ENCODE assay signal across 29 cellular contexts in the genomic region with DNA sequence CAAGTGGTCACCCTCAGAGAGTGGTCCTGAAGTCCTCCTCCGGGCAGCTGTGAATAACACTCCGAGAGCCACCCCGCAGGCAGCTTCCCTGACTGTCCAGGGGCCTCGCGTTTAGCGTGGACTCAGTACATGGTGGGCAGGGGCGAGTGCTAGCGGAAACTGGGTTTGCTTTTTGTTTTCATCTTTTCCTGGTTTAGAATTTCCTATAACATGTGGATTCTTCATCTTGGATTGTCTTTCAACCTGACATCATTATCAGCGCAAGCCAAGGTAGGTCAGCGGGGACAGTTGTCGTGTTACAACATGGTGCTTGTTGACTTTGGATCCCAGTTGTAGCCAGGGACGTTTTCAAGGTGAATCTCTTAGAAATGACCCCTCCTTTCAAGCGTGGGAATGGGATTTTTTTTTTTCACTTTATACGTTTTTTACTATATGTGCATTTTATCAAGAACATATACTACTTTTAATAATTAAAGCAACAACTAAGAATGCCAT. TPM values are rescaled to one million over a fixed set of nuclear protein-coding genes. Genes with fewer than 3 reads are reported as not detected.
DNase-seq lines count a peak whose midpoint lies in the region; ATAC-seq, FAIRE-seq and TF ChIP-seq lines count a peak whose summit lies in the region.
"Had no signal": no experiment of that assay in that cellular context is flagged by ENCODE, and none has a peak within 500 bp of the region (broad histone marks: within the 10 kb centered on the region; RNA-seq: fewer than 3 reads in every experiment).

No MANE protein-coding gene starts in this region.

- no peak overlapping the region for H3K4me3 Mint-ChIP-seq in HFFc6
- no peak overlapping the region for H3K4me3 Mint-ChIP-seq in activated CD4-positive, alpha-beta T cell treated with anti-CD3 and anti-CD28 coated beads, Interleukin-2, amount 10 ng/mL, durations not matched to agents 7 days and 5 days
- H3K4me3 Mint-ChIP-seq: activated naive CD4-positive, alpha-beta T cell treated with anti-CD3 and anti-CD28 coated beads, Interleukin-2, amount 10 ng/mL, durations not matched to agents 7 days and 5 days; activated T-cell treated with anti-CD3 and anti-CD28 coated beads, Interleukin-2, amount 50 U/mL, for 4 hours; endodermal cell had no signal

- TF ChIP-seq EP300 in A549 (IDR thresholded peaks at IDR 0.05) (no peak), GM12878 (IDR thresholded peaks at IDR 0.05; ENCODE audit: borderline replicate concordance in 1 of 2, control insufficient read depth in 1 of 2, low read depth in 2 of 2, low read length in 2 of 2) (no peak)

- H2BK15ac ChIP-seq in mesenchymal stem cell (ENCODE audit: low read depth, poor library complexity, severe bottlenecking): no peak overlapping the region

- no peaks in the 10 kb centered on the region; the same call in 1 of the 2 replicates for H3K27me3 Mint-ChIP-seq in HFFc6 (ENCODE audit: insufficient read depth)
- no peaks in the 10 kb centered on the region for H3K27me3 Mint-ChIP-seq in activated CD4-positive, alpha-beta T cell treated with anti-CD3 and anti-CD28 coated beads, Interleukin-2, amount 10 ng/mL, durations not matched to agents 7 days and 5 days
- H3K27me3 Mint-ChIP-seq: activated naive CD4-positive, alpha-beta T cell treated with anti-CD3 and anti-CD28 coated beads, Interleukin-2, amount 10 ng/mL, durations not matched to agents 7 days and 5 days; progenitor cell of endocrine pancreas had no signal

- no peak overlapping the region for H3K4ac ChIP-seq in mesenchymal stem cell (ENCODE audit: low read depth in 1 of 2, low read length in 2 of 2)

- H3K9me3 Mint-ChIP-seq in HFFc6: no peaks in the 10 kb centered on the region
- no peaks in the 10 kb centered on the region for H3K9me3 Mint-ChIP-seq in activated CD4-positive, alpha-beta T cell treated with anti-CD3 and anti-CD28 coated beads, Interleukin-2, amount 10 ng/mL, durations not matched to agents 7 days and 5 days
- H3K9me3 Mint-ChIP-seq in activated naive CD4-positive, alpha-beta T cell treated with anti-CD3 and anti-CD28 coated beads, Interleukin-2, amount 50 U/mL, for 72 hours: no peaks in the 10 kb centered on the region
- H3K9me3 Mint-ChIP-seq: activated naive CD4-positive, alpha-beta T cell treated with anti-CD3 and anti-CD28 coated beads, Interleukin-2, amount 10 ng/mL, durations not matched to agents 7 days and 5 days; activated T-cell treated with anti-CD3 and anti-CD28 coated beads, Interleukin-2, amount 50 U/mL, for 4 hours; endodermal cell had no signal

- no peak overlapping the region for H2BK12ac ChIP-seq in mesenchymal stem cell (ENCODE audit: low read length in 2 of 2)

- H3K27me3 ChIP-seq in GM12878 (replicated peaks in 1 of 2; ENCODE audit: control insufficient read depth in 2 of 2, insufficient read depth in 2 of 2, low read length in 1 of 2): no peaks in the 10 kb centered on the region
- H3K27me3 ChIP-seq in mesenchymal stem cell (ENCODE audit: control insufficient read depth in 1 of 2, insufficient read depth in 1 of 2, low read length in 2 of 2): no peaks in the 10 kb centered on the region
- H3K27me3 ChIP-seq: BE2C, vagina had no signal

- no peaks in the 10 kb centered on the region for H3K9me3 ChIP-seq in A549
- no peaks in the 10 kb centered on the region for H3K9me3 ChIP-seq in GM12878 (replicated peaks; ENCODE audit: control insufficient read depth, insufficient read depth, low read length)
- no peaks in the 10 kb centered on the region for H3K9me3 ChIP-seq in mesenchymal stem cell (ENCODE audit: control insufficient read depth, low read length)
- H3K9me3 ChIP-seq: BE2C, Caco-2, vagina had no signal

- H2BK5ac ChIP-seq in mesenchymal stem cell (ENCODE audit: low read depth, low read length, poor library complexity, severe bottlenecking): no peak overlapping the region

- H3K4me1 ChIP-seq in A549 (peaks cover 22% of the 10 kb centered on the region), GM12878 (ENCODE audit: control insufficient read depth, insufficient read depth, low read length) (peaks cover 16% of the 10 kb centered on the region), mesenchymal stem cell (ENCODE audit: control insufficient read depth, insufficient read depth, low read depth, low read length) (peaks cover 20% of the 10 kb centered on the region)
- H3K4me1 ChIP-seq: BE2C, Caco-2, vagina had no signal

- H3K27ac Mint-ChIP-seq in HFFc6: peak overlapping the region; percentile 8; the same call in 1 of the 2 replicates
- no peak overlapping the region for H3K27ac Mint-ChIP-seq in activated CD4-positive, alpha-beta T cell treated with anti-CD3 and anti-CD28 coated beads, Interleukin-2, amount 10 ng/mL, durations not matched to agents 7 days and 5 days
- no peak overlapping the region for H3K27ac Mint-ChIP-seq in activated naive CD4-positive, alpha-beta T cell treated with anti-CD3 and anti-CD28 coated beads, Interleukin-2, amount 50 U/mL, for 72 hours
- H3K27ac Mint-ChIP-seq: activated naive CD4-positive, alpha-beta T cell treated with anti-CD3 and anti-CD28 coated beads, Interleukin-2, amount 10 ng/mL, durations not matched to agents 7 days and 5 days; endodermal cell; progenitor cell of endocrine pancreas had no signal

- H3K27ac ChIP-seq in A549 (0 out of 6 replicates have a peak overlapping the region, but pooled peaks of 1 of the 2 experiments have one; percentile 16), GM12878 (ENCODE audit: control insufficient read depth, insufficient read depth) (peak overlapping the region; percentile 48), mesenchymal stem cell (ENCODE audit: low read length, poor library complexity, severe bottlenecking) (peak overlapping the region; percentile 9)
- H3K27ac ChIP-seq: vagina had no signal

- peaks cover 18% of the 10 kb centered on the region for H3K79me1 ChIP-seq in mesenchymal stem cell (replicated peaks; ENCODE audit: low read length, poor library complexity, severe bottlenecking)

- intact Hi-C loops in GM12878 (cut with micrococcal nuclease; ENCODE audit: unreplicated experiment): no loop called here

- SMC1A ChIA-PET in GM12878 (lab: Charles Lee; ENCODE audit: uncharacterized antibody, unreplicated experiment): interaction anchor here (0.8 to 2.2 kb wide), 4 partner anchors 8 to 71 kb away, joined by 3 to 6 read pairs (median 4); partner anchors contain the start of gene RIOK3

- no peak overlapping the region for H3K18ac ChIP-seq in mesenchymal stem cell (ENCODE audit: low read depth in 1 of 2, low read length in 2 of 2)

- H3K4me3 ChIP-seq in A549: no peak overlapping the region
- H3K4me3 ChIP-seq in GM12878: no peak overlapping the region
- H3K4me3 ChIP-seq in mesenchymal stem cell (ENCODE audit: insufficient read depth in 1 of 2, low read depth in 1 of 2, low read length in 2 of 2): no peak overlapping the region
- no peak overlapping the region for H3K4me3 ChIP-seq in foreskin fibroblast (ENCODE audit: low read depth in 1 of 2, low read length in 2 of 2)
- H3K4me3 ChIP-seq: vagina had no signal

- CTCF ChIA-PET in A549 (lab: Yijun Ruan, JAX): interaction anchor here (0.9 to 1.3 kb wide), 4 partner anchors 9 to 179 kb away, joined by 3 read pairs; no protein-coding TSS in a partner anchor
- CTCF ChIA-PET in GM12878 (lab: Yijun Ruan, JAX): interaction anchor here (0.7 to 1.1 kb wide), 2 partner anchors 28 to 179 kb away, joined by 4 to 5 read pairs; no protein-coding TSS in a partner anchor
- CTCF ChIA-PET in activated CD4-positive, alpha-beta T cell treated with anti-CD3 and anti-CD28 coated beads, Interleukin-2, amount 10 ng/mL, durations not matched to agents 7 days and 5 days (lab: Charles Lee): interaction anchor here (0.7 kb wide), 1 partner anchor 9 kb away, joined by 3 read pairs; no protein-coding TSS in a partner anchor

- 90% methylated on average over 14 of the region's 14 CpGs for WGBS in A549 (ENCODE audit: missing lambda C conversion rate)
- WGBS in GM12878 (ENCODE audit: insufficient coverage, insufficient replicate concordance, low lambda C conversion rate, missing lambda C conversion rate): 98% methylated on average over 14 of the region's 14 CpGs
- 95% methylated on average over 12 of the region's 14 CpGs for WGBS in mesenchymal stem cell

- POLR2A ChIA-PET in A549 (lab: Yijun Ruan, JAX) (no interaction called here), GM12878 (lab: Charles Lee) (no interaction called here)
- POLR2A ChIA-PET in activated CD4-positive, alpha-beta T cell treated with anti-CD3 and anti-CD28 coated beads, Interleukin-2, amount 10 ng/mL, durations not matched to agents 7 days and 5 days (lab: Charles Lee): no interaction called here

- H3K79me2 ChIP-seq in GM12878 (ENCODE audit: control insufficient read depth, insufficient read depth, low read length): no peaks in the 10 kb centered on the region

- no TSS peak for BruUV-seq in GM12878 (replicated peaks; lab: Mats Ljungman, UMichigan)

- H2AK5ac ChIP-seq in mesenchymal stem cell (ENCODE audit: low read length, severe bottlenecking): no peak overlapping the region

- H2AFZ ChIP-seq in GM12878 (ENCODE audit: control insufficient read depth, low read depth, low read length) (no peak overlapping the region), mesenchymal stem cell (ENCODE audit: low read depth, low read length) (no peak overlapping the region)

- in situ Hi-C loops in GM12878 (cut with MboI): no loop called here

- no peak overlapping the region for H4K91ac ChIP-seq in mesenchymal stem cell (ENCODE audit: low read length)

- peak; percentile 16 to 37; a peak in 3 of 6 replicates for ATAC-seq in A549
- ATAC-seq in GM12878: no peak; the same call in 2 of the 3 replicates
- no peak for ATAC-seq in activated naive CD4-positive, alpha-beta T cell treated with anti-CD3 and anti-CD28 coated beads, Interleukin-2, amount 50 U/mL, for 72 hours
- ATAC-seq: activated T-cell treated with anti-CD3 and anti-CD28 coated beads, Interleukin-2, amount 50 U/mL, for 4 hours; Right ventricle myocardium inferior; sciatic nerve; SK-N-SH treated with all-trans-retinoic acid at 6 μM for 48 hours had no signal

- H3K4me1 Mint-ChIP-seq in HFFc6 (ENCODE audit: low read depth): peaks cover 56% of the 10 kb centered on the region
- H3K4me1 Mint-ChIP-seq in activated CD4-positive, alpha-beta T cell treated with anti-CD3 and anti-CD28 coated beads, Interleukin-2, amount 10 ng/mL, durations not matched to agents 7 days and 5 days: peaks cover 4% of the 10 kb centered on the region
- H3K4me1 Mint-ChIP-seq: endodermal cell had no signal

- FAIRE-seq in A549 (lab: Jason Lieb, UNC): no peak
- FAIRE-seq in GM12878 (lab: Jason Lieb, UNC): no peak
- FAIRE-seq: frontal cortex, GM19239 had no signal

- no peak overlapping the region for H4K8ac ChIP-seq in mesenchymal stem cell (ENCODE audit: low read length)

- RAD21 ChIA-PET in GM12878 (lab: Charles Lee; ENCODE audit: unreplicated experiment): no interaction called here

- DNase-seq in A549 (ENCODE audit: low read depth in 1 of 2, low spot score in 1 of 2) (no peak), HFFc6 (no peak), GM12878 (ENCODE audit: low read depth, low spot score) (no peak), mesenchymal stem cell (no peak), HUDEP-2 (lab: John Stamatoyannopoulos, UW; ENCODE audit: unreplicated experiment in 76 of 76) (no peak), foreskin fibroblast (no peak)
- no peak for DNase-seq in activated CD4-positive, alpha-beta T cell treated with anti-CD3 and anti-CD28 coated beads, Interleukin-2, amount 10 ng/mL, durations not matched to agents 7 days and 5 days
- DNase-seq in activated naive CD4-positive, alpha-beta T cell treated with anti-CD3 and anti-CD28 coated beads, Interleukin-2, amount 50 U/mL, for 72 hours (ENCODE audit: low spot score in 2 of 2): no peak
- DNase-seq: ACHN; activated CD4-positive, alpha-beta T cell treated with anti-CD3 and anti-CD28 coated beads for 4 hours; activated naive CD4-positive, alpha-beta T cell treated with anti-CD3 and anti-CD28 coated beads, Interleukin-2, amount 10 ng/mL, durations not matched to agents 7 days and 5 days; activated T-cell treated with anti-CD3 and anti-CD28 coated beads, Interleukin-2, amount 50 U/mL, for 4 hours; BE2C; Caco-2; endodermal cell; H7; NCI-H1436 treated with DMSO at 0.1 percent for 48 hours; NCI-H2107; NCI-H446 treated with DMSO at 0.1 percent for 48 hours; OCI-M1; stimulated activated CD4-positive, alpha-beta T cell treated with anti-CD3 and anti-CD28 coated beads, Interleukin-4, amount 100 ng/mL, for 24 hours; stimulated activated naive CD4-positive, alpha-beta T cell had no signal

- H3K36me3 Mint-ChIP-seq in HFFc6 (ENCODE audit: low read depth): peaks cover 62% of the 10 kb centered on the region
- H3K36me3 Mint-ChIP-seq in activated CD4-positive, alpha-beta T cell treated with anti-CD3 and anti-CD28 coated beads, Interleukin-2, amount 10 ng/mL, durations not matched to agents 7 days and 5 days (ENCODE audit: low read depth): peaks cover 67% of the 10 kb centered on the region
- H3K36me3 Mint-ChIP-seq in activated naive CD4-positive, alpha-beta T cell treated with anti-CD3 and anti-CD28 coated beads, Interleukin-2, amount 50 U/mL, for 72 hours: peaks cover 4 to 34% of the 10 kb centered on the region in 2 donors

- H4K20me1 ChIP-seq in GM12878 (ENCODE audit: control insufficient read depth, insufficient read depth): no peaks in the 10 kb centered on the region

- H3K36me3 ChIP-seq in GM12878 (ENCODE audit: control insufficient read depth in 2 of 2, insufficient read depth in 2 of 2, low read length in 1 of 2) (peaks cover 34 to 61% of the 10 kb centered on the region in 2 experiments), mesenchymal stem cell (ENCODE audit: control insufficient read depth in 1 of 2, insufficient read depth in 2 of 2, low read depth in 1 of 2, low read length in 2 of 2) (peaks cover 63 to 88% of the 10 kb centered on the region in 2 experiments)
- H3K36me3 ChIP-seq: BE2C had no signal

- TF ChIP-seq RAD21 in A549 (conservative IDR thresholded peaks at IDR 0.05 in 1 of 2, IDR thresholded peaks at IDR 0.05 in 1 of 2) (no peak), GM12878 (IDR thresholded peaks at IDR 0.05; ENCODE audit: insufficient read depth, low read depth, low read length) (no peak)

- TF ChIP-seq POLR2A in A549 (IDR thresholded peaks at IDR 0.05; ENCODE audit: low read length): no peak
- TF ChIP-seq POLR2A in GM12878 (IDR thresholded peaks at IDR 0.05; ENCODE audit: low read depth, low read length): 0 out of 2 replicates have a peak, but pooled peaks have one; percentile 30

- no peak overlapping the region for H3K23ac ChIP-seq in mesenchymal stem cell (ENCODE audit: low read length in 2 of 2)

- H3K9ac ChIP-seq in GM12878 (ENCODE audit: control insufficient read depth, insufficient read depth, low read length): no peak overlapping the region
- H3K9ac ChIP-seq in mesenchymal stem cell (ENCODE audit: low read length): no peak overlapping the region

- no peak overlapping the region for H3K14ac ChIP-seq in mesenchymal stem cell (ENCODE audit: low read length in 2 of 2)

- H2BK120ac ChIP-seq in mesenchymal stem cell (ENCODE audit: low read depth, low read length): no peak overlapping the region

- H3K4me2 ChIP-seq in A549 (0 out of 3 replicates have a peak overlapping the region, but pooled peaks have one; percentile 18), GM12878 (ENCODE audit: control insufficient read depth, insufficient read depth) (0 out of 2 replicates have a peak overlapping the region, but pooled peaks have one; percentile 25), mesenchymal stem cell (ENCODE audit: low read length, poor library complexity, severe bottlenecking) (no peak overlapping the region)

- TF ChIP-seq CTCF in A549 (IDR thresholded peaks at IDR 0.05) (no peak), HFFc6 (IDR thresholded peaks at IDR 0.05) (no peak), GM12878 (IDR thresholded peaks at IDR 0.05 in 2 of 3, conservative IDR thresholded peaks at IDR 0.05 in 1 of 3; ENCODE audit: control insufficient read depth in 2 of 3, extremely low read depth in 1 of 3, insufficient read depth in 1 of 3, low read depth in 3 of 3, low read length in 3 of 3) (no peak), foreskin fibroblast (IDR thresholded peaks at IDR 0.05; ENCODE audit: low read depth, low read length) (no peak)

RNA-seq across cellular contexts. Expression of gene RMC1, which starts 20.9 kb away (rescaled TPM):
- polyA plus RNA-seq in A549 (2011; rRNA removed) (17.5 and 28.5 TPM in 2 replicates), A549 (2017; fragmentation: RNase III; extraction: RNeasy Plus Mini Kit Qiagen cat#74134 plus additional on column Dnase treatment) (13.9 to 15.7 TPM (median 14.7 TPM) in 3 replicates), GM12878 (2011; rRNA removed) (49.3 and 51.4 TPM in 2 replicates), GM12878 (2014; fragmentation: Illumina TruSeq; extraction: Trizol) (42.2 and 49.6 TPM in 2 replicates), GM12878 (2014; fragmentation: Nextera tagmentation; extraction: Ambion mirVana) (10 to 100 TPM in 1 of 2 experiments, 1 to 10 TPM in 1; 8.4 to 25.7 TPM), GM12878 (2014; rRNA removed) (41.9 and 42.9 TPM in 2 replicates), GM12878 (2016; fragmentation: Nextera tagmentation; extraction: Ambion mirVana) (10 to 100 TPM; 54.2 to 57.6 TPM)
- 14.8 and 16.4 TPM in 2 replicates for polyA plus RNA-seq in A549 (2012; cell fraction: cytosol; rRNA removed)
- 21.0 and 22.8 TPM in 2 replicates for polyA plus RNA-seq in A549 (2012; cell fraction: nucleus; rRNA removed)
- 12.7 and 13.5 TPM in 2 replicates for polyA minus RNA-seq in A549 (2011; rRNA and poly(A)+ RNA removed)
- total RNA-seq in HFFc6 (2021; fragmentation: NEBNext Ultra II Directional; extraction: Animal tissue kit (Norgen Biotek cat#: 25700)): 10 to 100 TPM; 17.3 to 19.9 (median 19.4) TPM
- 46.6 and 49.8 TPM in 2 replicates for total RNA-seq in GM12878 (2013; cell fraction: nucleolus; rRNA removed)
- total RNA-seq in GM12878 (2014; rRNA removed) (47.4 and 51.9 TPM in 2 replicates), GM12878 (2014; rRNA removed; fragmentation: Illumina TruSeq; extraction: Trizol) (38.3 and 40.3 TPM in 2 replicates), GM12878 (2021) (41.9 TPM in 2 replicates)
- polyA plus RNA-seq in GM12878 (2011; ENCODE audit: low read depth): 43.3 TPM
- polyA plus RNA-seq in GM12878 (2011; cell fraction: cytosol; rRNA removed): 49.1 and 52.7 TPM in 2 replicates
- polyA plus RNA-seq in GM12878 (2011; cell fraction: nucleus; rRNA removed): 104 and 110 TPM in 2 replicates
- polyA plus RNA-seq in GM12878 (2012): 28.9 and 32.2 TPM in 2 replicates
- 40.5 and 50.8 TPM in 2 replicates for polyA minus RNA-seq in GM12878 (2011; rRNA and poly(A)+ RNA removed)
- 13.6 and 17.7 TPM in 2 replicates for polyA minus RNA-seq in GM12878 (2011; cell fraction: cytosol; rRNA and poly(A)+ RNA removed)
- 21.9 and 34.4 TPM in 2 replicates for polyA minus RNA-seq in GM12878 (2011; cell fraction: nucleus; rRNA and poly(A)+ RNA removed)
- polyA plus RNA-seq in mesenchymal stem cell (2013, experiment 1 of 2): 24.8 TPM
- polyA plus RNA-seq in mesenchymal stem cell (2013, experiment 2 of 2): 24.4 TPM
- 10 to 100 TPM; 56.0 to 66.4 TPM for total RNA-seq in activated CD4-positive, alpha-beta T cell treated with anti-CD3 and anti-CD28 coated beads, Interleukin-2, amount 10 ng/mL, durations not matched to agents 7 days and 5 days
- 10 to 100 TPM; 31.3 to 54.0 TPM for total RNA-seq in activated naive CD4-positive, alpha-beta T cell treated with anti-CD3 and anti-CD28 coated beads, Interleukin-2, amount 50 U/mL, for 72 hours

Comparison
In these comparisons a context has a peak if more than half of its experiments do, and no peak if none do; other contexts are left out.
1. ATAC-seq: peak in A549 (2 of 2); none in GM12878 (single experiment) and activated naive CD4-positive, alpha-beta T cell treated with anti-CD3 and anti-CD28 coated beads, Interleukin-2, amount 50 U/mL, for 72 hours (0 of 2).
2. Of the 24 proteins assayed by ChIP-seq in both GM12878 and A549: peak only in GM12878: POLR2A; only in A549: none; in both: none; in neither: 23.